ENCODE assay signal across 8 cellular contexts in the genomic region with DNA sequence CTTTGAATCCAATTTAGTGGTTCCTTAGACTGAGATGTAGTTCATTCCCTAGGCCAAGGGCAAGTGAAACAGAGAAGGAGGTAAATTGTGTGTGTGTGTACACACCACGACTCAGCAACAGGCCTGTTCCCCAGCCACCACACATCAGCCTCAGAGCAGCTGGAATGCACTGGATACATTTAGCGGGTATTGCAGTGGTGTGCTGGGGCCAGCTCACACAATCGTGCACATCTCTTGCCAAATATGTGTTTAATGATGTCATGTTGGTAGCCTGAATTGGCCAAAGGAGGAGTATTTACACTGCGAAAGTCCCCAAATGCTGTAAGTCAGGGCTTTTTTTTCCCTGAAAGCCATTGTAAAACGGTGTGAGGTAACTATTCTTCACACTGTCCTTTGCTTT.
A peak's percentile ranks its signal among the peaks of the same experiment; 100 is the strongest.
DNase-seq lines count a peak whose midpoint lies in the region; TF ChIP-seq lines count a peak whose summit lies in the region.

No MANE protein-coding gene starts in this region.

- no peaks in the 10 kb centered on the region for H3K9me3 ChIP-seq in MG63

- H3K27me3 Mint-ChIP-seq in endothelial cell (ENCODE audit: unreplicated experiment): peaks cover 6% of the 10 kb centered on the region

- no peak overlapping the region for H3K4me3 ChIP-seq in MG63

- H3K4me3 Mint-ChIP-seq in endothelial cell (ENCODE audit: unreplicated experiment): no peak overlapping the region

- no peaks in the 10 kb centered on the region for H3K27me3 ChIP-seq in MG63

- no peaks in the 10 kb centered on the region for H3K9me3 Mint-ChIP-seq in endothelial cell (ENCODE audit: unreplicated experiment)

- DNase-seq in AG09319 (ENCODE audit: extremely low read depth, low read depth): peak; percentile 80
- DNase-seq in MG63: peak; percentile 81
- no peak for DNase-seq in endothelial cell (ENCODE audit: low spot score)
- peak; percentile 66 for DNase-seq in myocyte (ENCODE audit: low read depth)
- no peak for DNase-seq in DMS79 treated with DMSO at 0.1 percent for 48 hours (lab: John Stamatoyannopoulos, UW)
- no peak for DNase-seq in activated CD4-positive, alpha-beta T cell treated with anti-CD3 and anti-CD28 coated beads, Interleukin-2, amount 50 U/mL, for 1 hour
- no peak for DNase-seq in NCI-H446 (lab: John Stamatoyannopoulos, UW)
- no peak for DNase-seq in activated CD4-positive, alpha-beta T cell treated with anti-CD3 and anti-CD28 coated beads for 48 hours

- H3K27ac Mint-ChIP-seq in endothelial cell (ENCODE audit: unreplicated experiment): peak overlapping the region; percentile 82

- peaks cover 67% of the 10 kb centered on the region for H3K36me3 ChIP-seq in MG63

- H3K4me1 Mint-ChIP-seq in endothelial cell (ENCODE audit: unreplicated experiment): peaks cover 42% of the 10 kb centered on the region

- peaks cover 30% of the 10 kb centered on the region for H3K36me3 Mint-ChIP-seq in endothelial cell (ENCODE audit: low read depth, unreplicated experiment)

- no peak for TF ChIP-seq CTCF in AG09319 (IDR thresholded peaks at IDR 0.05; ENCODE audit: low read depth, low read length)
- TF ChIP-seq CTCF in endothelial cell (IDR thresholded peaks at IDR 0.05; ENCODE audit: unreplicated experiment): no peak

Comparison
In these comparisons a context has a peak if more than half of its experiments do, and no peak if none do; other contexts are left out.
1. DNase-seq: peak in AG09319 (single experiment), MG63 (single experiment) and myocyte (single experiment); none in endothelial cell (single experiment), DMS79 treated with DMSO at 0.1 percent for 48 hours (single experiment), activated CD4-positive, alpha-beta T cell treated with anti-CD3 and anti-CD28 coated beads, Interleukin-2, amount 50 U/mL, for 1 hour (single experiment), NCI-H446 (0 of 2) and activated CD4-positive, alpha-beta T cell treated with anti-CD3 and anti-CD28 coated beads for 48 hours (single experiment).